27 cellular contexts compared by ENCODE assay signal in the genomic region with DNA sequence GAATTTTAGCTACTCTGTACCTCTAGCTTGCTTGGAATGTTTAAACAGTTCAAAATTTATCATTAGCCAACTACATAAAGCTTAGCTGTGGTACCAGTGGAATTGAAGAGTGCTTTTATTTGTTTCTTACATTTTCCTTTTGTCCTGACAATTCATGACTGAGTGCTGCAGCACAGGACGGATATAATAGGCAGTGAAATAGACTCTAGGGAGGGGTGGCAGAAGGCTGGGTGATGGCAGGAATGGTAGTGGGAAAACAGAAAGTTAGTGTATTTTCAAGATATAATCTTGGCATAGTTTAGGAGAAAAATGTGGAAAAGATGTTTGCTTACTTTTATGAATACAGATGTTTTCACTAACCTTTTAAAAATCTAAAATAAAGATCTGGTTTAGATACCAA. TPM values are rescaled to one million over a fixed set of nuclear protein-coding genes. Genes with fewer than 3 reads are reported as not detected.
A peak's percentile ranks its signal among the peaks of the same experiment; 100 is the strongest.
DNase-seq lines count a peak whose midpoint lies in the region; ATAC-seq and TF ChIP-seq lines count a peak whose summit lies in the region.
"Had no signal": no experiment of that assay in that cellular context is flagged by ENCODE, and none has a peak within 500 bp of the region (broad histone marks: within the 10 kb centered on the region; RNA-seq: fewer than 3 reads in every experiment).

No MANE protein-coding gene starts in this region.

- no peaks in the 10 kb centered on the region for H3K27me3 Mint-ChIP-seq in nephron (ENCODE audit: low read depth)
- H3K27me3 Mint-ChIP-seq: activated CD4-positive, alpha-beta T cell treated with anti-CD3 and anti-CD28 coated beads for 36 hours; activated CD8-positive, alpha-beta T cell treated with anti-CD3 and anti-CD28 coated beads for 36 hours; B cell; progenitor cell of endocrine pancreas had no signal

- H3K27me3 ChIP-seq in heart right ventricle (no peaks in the 10 kb centered on the region), uterus (no peaks in the 10 kb centered on the region)
- H3K27me3 ChIP-seq: MG63 had no signal

- H3K4me1 ChIP-seq in heart right ventricle, result peaks cover 0 to 5% (median 0%) of the 10 kb centered on the region in 9 donors
- H3K4me1 ChIP-seq in uterus, result peaks cover 0 to 11% of the 10 kb centered on the region in 2 donors

- TF ChIP-seq POLR2A in uterus (IDR thresholded peaks at IDR 0.05), result no peak

- H3K36me3 ChIP-seq in heart right ventricle (no peaks in the 10 kb centered on the region), uterus (no peaks in the 10 kb centered on the region)
- H3K36me3 ChIP-seq: MG63 had no signal

- H3K27ac ChIP-seq in heart right ventricle (peak overlapping the region in 2 of 10 donors; percentile 24 to 26), coronary artery (peak overlapping the region in 1 of 2 donors; percentile 17), uterus (peak overlapping the region; percentile 20 to 58)

- peaks cover 28% of the 10 kb centered on the region for H3K9me3 Mint-ChIP-seq in nephron

- peaks cover 36% of the 10 kb centered on the region for H3K4me1 Mint-ChIP-seq in nephron
- H3K4me1 Mint-ChIP-seq: activated CD4-positive, alpha-beta T cell treated with anti-CD3 and anti-CD28 coated beads for 36 hours; CD4-positive, alpha-beta memory T cell; immature natural killer cell; stimulated activated memory B cell treated with anti-CD40 and anti-IgM and Interleukin-4, amounts not matched to agents 10 μg/mL and 1 μg/mL and 100 μg/mL, for 72 hours had no signal

- H3K4me3 ChIP-seq in heart right ventricle (no peak overlapping the region), coronary artery (peak overlapping the region; percentile 33), uterus (no peak overlapping the region)
- H3K4me3 ChIP-seq: MG63 had no signal

- WGBS in heart right ventricle, 2 donors, result 54 to 69% methylated on average over 1 of the region's 1 CpG

- peak overlapping the region; percentile 14 to 56 (median 31) for H3K27ac Mint-ChIP-seq in nephron
- H3K27ac Mint-ChIP-seq: activated CD4-positive, alpha-beta T cell treated with anti-CD3 and anti-CD28 coated beads for 36 hours; activated CD8-positive, alpha-beta T cell treated with anti-CD3 and anti-CD28 coated beads for 36 hours; B cell; CD4-positive, alpha-beta memory T cell; immature natural killer cell; progenitor cell of endocrine pancreas; stimulated activated memory B cell treated with anti-CD40 and anti-IgM and Interleukin-4, amounts not matched to agents 10 μg/mL and 1 μg/mL and 100 μg/mL, for 72 hours had no signal

- ATAC-seq in Right ventricle myocardium inferior, result peak; percentile 54
- no peak for ATAC-seq in heart right ventricle
- no peak for ATAC-seq in HG02852 (IDR thresholded peaks at IDR 0.05; ENCODE audit: unreplicated experiment)
- ATAC-seq in GM19035 (IDR thresholded peaks at IDR 0.05; ENCODE audit: unreplicated experiment), result no peak
- ATAC-seq: activated CD4-positive, alpha-beta T cell treated with anti-CD3 and anti-CD28 coated beads for 36 hours; activated CD8-positive, alpha-beta T cell treated with anti-CD3 and anti-CD28 coated beads for 36 hours; stimulated activated memory B cell treated with anti-CD40 and anti-IgM and Interleukin-4, amounts not matched to agents 10 μg/mL and 1 μg/mL and 100 μg/mL, for 72 hours had no signal

- TF ChIP-seq CTCF in heart right ventricle (IDR thresholded peaks at IDR 0.05) (no peak), coronary artery (IDR thresholded peaks at IDR 0.05) (no peak), nephron (IDR thresholded peaks at IDR 0.05; ENCODE audit: unreplicated experiment in 3 of 3) (no peak), uterus (IDR thresholded peaks at IDR 0.05) (no peak)

- intact Hi-C loops in Right ventricle myocardium inferior (cut with DNase I) (loop anchor here (10.0 kb wide), 1 partner anchor 112 kb away; no protein-coding TSS in a partner anchor), heart right ventricle (cut with DNase I) (loop anchor here in 1 of 10 donors (10.0 kb wide), 1 partner anchor 102 kb away; no protein-coding TSS in a partner anchor), uterus (cut with DNase I; ENCODE audit: low total_unique reads) (no loop called here)

- DNase-seq in Right ventricle myocardium inferior (ENCODE audit: missing footprints), result no peak
- DNase-seq in heart right ventricle, result no peak
- no peak for DNase-seq in coronary artery (ENCODE audit: low spot score)
- no peak for DNase-seq in uterus
- no peak for DNase-seq in LoVo (ENCODE audit: low spot score)
- DNase-seq: activated CD4-positive, alpha-beta T cell treated with anti-CD3 and anti-CD28 coated beads for 36 hours; activated CD8-positive, alpha-beta memory T cell treated with anti-CD3 and anti-CD28 coated beads, Interleukin-2, amount 50 U/mL, for 48 hours; activated CD8-positive, alpha-beta T cell treated with anti-CD3 and anti-CD28 coated beads for 36 hours; activated naive CD4-positive, alpha-beta T cell treated with anti-CD3 and anti-CD28 coated beads, Interleukin-2, amount 50 U/mL, for 16 hours; amniotic stem cell; CD4-positive, alpha-beta memory T cell; EL; immature natural killer cell; KBM-7; left cardiac atrium; MG63; NCI-H1105 treated with DMSO at 0.1 percent for 48 hours; NCI-H1930; NCI-H2227 treated with DMSO at 0.1 percent for 48 hours; NCI-H526; OCI-M1 had no signal

- peaks cover 0 to 31% (median 14%) of the 10 kb centered on the region in 11 donors for H3K9me3 ChIP-seq in heart right ventricle
- H3K9me3 ChIP-seq in uterus, result peaks cover 0 to 5% of the 10 kb centered on the region in 2 donors

- peak overlapping the region in 1 of 3 experiments; percentile 35 for H3K4me3 Mint-ChIP-seq in nephron
- H3K4me3 Mint-ChIP-seq: activated CD4-positive, alpha-beta T cell treated with anti-CD3 and anti-CD28 coated beads for 36 hours; activated CD8-positive, alpha-beta T cell treated with anti-CD3 and anti-CD28 coated beads for 36 hours; B cell; CD4-positive, alpha-beta memory T cell; immature natural killer cell; stimulated activated memory B cell treated with anti-CD40 and anti-IgM and Interleukin-4, amounts not matched to agents 10 μg/mL and 1 μg/mL and 100 μg/mL, for 72 hours had no signal

- H3K36me3 Mint-ChIP-seq in nephron (ENCODE audit: low read depth), result peaks cover 37% of the 10 kb centered on the region
- H3K36me3 Mint-ChIP-seq: CD4-positive, alpha-beta memory T cell had no signal

RNA-seq across cellular contexts. Expression of a gene that starts 31.1 kb away (rescaled TPM):
- total RNA-seq in Right ventricle myocardium inferior (6.4 TPM), heart right ventricle (1 to 10 TPM; 3.2 to 8.7 (median 5.0) TPM), uterus (10 to 100 TPM in 3 of 4 donors, 1 to 10 TPM in 1; 10.0 to 53.7 (median 34.1) TPM)
- 1 to 10 TPM; 1.0 to 3.2 TPM for polyA plus RNA-seq in heart right ventricle
